24 cellular contexts compared by ENCODE assay signal in the genomic region with DNA sequence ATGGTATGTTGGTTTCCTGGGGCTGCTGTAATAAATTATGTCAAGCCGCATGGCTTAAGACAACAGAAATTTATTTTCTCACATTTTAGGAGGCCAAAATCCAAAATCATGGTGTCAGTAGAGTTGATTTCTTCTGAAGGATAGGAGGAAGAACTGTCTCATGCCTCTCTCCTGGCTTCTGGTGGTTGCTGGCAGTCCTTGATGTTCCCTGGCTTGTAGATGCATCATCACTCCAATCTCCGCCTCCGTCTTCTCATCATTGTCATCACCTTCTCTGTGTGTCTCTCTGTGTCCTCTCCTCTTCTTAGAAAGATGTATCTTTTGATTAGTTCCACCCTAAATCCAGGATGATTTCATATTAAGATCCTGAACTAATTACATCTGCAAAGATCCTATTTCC.
"Had no signal": no experiment of that assay in that cellular context is flagged by ENCODE, and none has a peak within 500 bp of the region (broad histone marks: within the 10 kb centered on the region; RNA-seq: fewer than 3 reads in every experiment).

No MANE protein-coding gene starts in this region.

- H3K4me1 ChIP-seq: psoas muscle, right lobe of liver, sigmoid colon, upper lobe of left lung had no signal

- H3K27me3 ChIP-seq: neutrophil, ovary, right lobe of liver, sigmoid colon, stomach, thyroid gland, tibial nerve, upper lobe of left lung, vagina had no signal

- DNase-seq: naive thymus-derived CD8-positive, alpha-beta T cell; nephron progenitor cell; ovary; psoas muscle; right cardiac atrium; right lobe of liver; sigmoid colon; small intestine; stimulated activated CD4-positive, alpha-beta T cell treated with anti-CD3 and anti-CD28 coated beads, Interleukin-15, amount 100 ng/mL, for 24 hours; stimulated activated CD4-positive, alpha-beta T cell treated with anti-CD3 and anti-CD28 coated beads, Interleukin-2, amount 100 ng/mL, for 24 hours; stimulated activated CD4-positive, alpha-beta T cell treated with anti-CD3 and anti-CD28 coated beads, Interleukin-2, amount 100 ng/mL, for 48 hours; stimulated activated CD4-positive, alpha-beta T cell treated with anti-CD3 and anti-CD28 coated beads, Interleukin-4, amount 100 ng/mL, for 24 hours; stimulated activated naive B cell treated with anti-CD40 and anti-IgM and Interleukin-4, amounts not matched to agents 10 μg/mL and 1 μg/mL and 100 μg/mL, for 72 hours; stimulated activated naive CD4-positive, alpha-beta T cell treated with Interleukin-2 at 50 U/mL for 16 hours; stomach; thyroid gland; trophoblast cell; upper lobe of left lung had no signal

- H3K27ac ChIP-seq: neutrophil, ovary, parathyroid adenoma, psoas muscle, right lobe of liver, sigmoid colon, stomach, suprapubic skin, thoracic aorta, thyroid gland, upper lobe of left lung, vagina had no signal

- H3K9me3 ChIP-seq: neutrophil, ovary, psoas muscle, right lobe of liver, suprapubic skin, thoracic aorta, thyroid gland, vagina had no signal

- H3K4me3 ChIP-seq: ovary, psoas muscle, right lobe of liver, sigmoid colon, stomach, suprapubic skin, thoracic aorta, thyroid gland, tibial nerve, upper lobe of left lung, vagina had no signal

- H3K9ac ChIP-seq: parathyroid adenoma had no signal

- H3K79me2 ChIP-seq: parathyroid adenoma had no signal

- H3K36me3 ChIP-seq: neutrophil, ovary, right lobe of liver, sigmoid colon, stomach, suprapubic skin, thoracic aorta, thyroid gland, tibial nerve, upper lobe of left lung, vagina had no signal
